Comparison of ENCODE assay signal across 25 cellular contexts in genomic region chr4:114870987-114871386, GRCh38.
DNase-seq lines count a peak whose midpoint lies in the region; ATAC-seq, FAIRE-seq and TF ChIP-seq lines count a peak whose summit lies in the region.
"Had no signal": no experiment of that assay in that cellular context is flagged by ENCODE, and none has a peak within 500 bp of the region (broad histone marks: within the 10 kb centered on the region; RNA-seq: fewer than 3 reads in every experiment).

No MANE protein-coding gene starts in this region.

- H3K9me3 ChIP-seq in GM12878 (replicated peaks; ENCODE audit: control insufficient read depth, insufficient read depth, low read length) (no peaks in the 10 kb centered on the region; the same call in 2 of the 3 replicates), Caco-2 (no peaks in the 10 kb centered on the region)
- H3K9me3 ChIP-seq: A549, BLaER1 had no signal

- no peaks in the 10 kb centered on the region for H3K4me1 Mint-ChIP-seq in Caco-2 (ENCODE audit: low read depth, unreplicated experiment)
- peaks cover 0 to 6% of the 10 kb centered on the region in 2 donors for H3K4me1 Mint-ChIP-seq in stimulated activated naive B cell treated with anti-CD40 and anti-IgM and Interleukin-4, amounts not matched to agents 10 μg/mL and 1 μg/mL and 100 μg/mL, for 72 hours
- H3K4me1 Mint-ChIP-seq: CD4-positive, alpha-beta memory T cell; H9 had no signal

- RAD21 ChIA-PET in GM12878 (lab: Charles Lee; ENCODE audit: unreplicated experiment): no interaction called here

- peak overlapping the region; percentile 63 for H2AFZ ChIP-seq in GM12878 (ENCODE audit: control insufficient read depth, low read depth, low read length)

- no peak for TF ChIP-seq RAD21 in GM12878 (IDR thresholded peaks at IDR 0.05; ENCODE audit: insufficient read depth, low read depth, low read length)

- intact Hi-C loops in GM12878 (cut with micrococcal nuclease; ENCODE audit: unreplicated experiment): no loop called here
- intact Hi-C loops in Caco-2 (cut with micrococcal nuclease; ENCODE audit: unreplicated experiment): no loop called here

- no peaks in the 10 kb centered on the region for H3K79me2 ChIP-seq in GM12878 (ENCODE audit: control insufficient read depth, insufficient read depth, low read length)

- POLR2A ChIA-PET in GM12878 (lab: Charles Lee) (no interaction called here), Caco-2 (lab: Charles Lee) (no interaction called here)

- no peaks in the 10 kb centered on the region for H3K9me3 Mint-ChIP-seq in Caco-2 (ENCODE audit: unreplicated experiment)
- no peaks in the 10 kb centered on the region for H3K9me3 Mint-ChIP-seq in stimulated activated naive B cell treated with anti-CD40 and anti-IgM and Interleukin-4, amounts not matched to agents 10 μg/mL and 1 μg/mL and 100 μg/mL, for 72 hours
- H3K9me3 Mint-ChIP-seq: H9 had no signal

- TF ChIP-seq POLR2A in GM12878 (IDR thresholded peaks at IDR 0.05; ENCODE audit: low read depth, low read length): no peak

- no peak for TF ChIP-seq CTCF in GM12878 (IDR thresholded peaks at IDR 0.05 in 2 of 3, conservative IDR thresholded peaks at IDR 0.05 in 1 of 3; ENCODE audit: control insufficient read depth in 2 of 3, extremely low read depth in 1 of 3, insufficient read depth in 1 of 3, low read depth in 3 of 3, low read length in 3 of 3)
- no peak for TF ChIP-seq CTCF in Caco-2 (IDR thresholded peaks at IDR 0.05; ENCODE audit: insufficient read depth in 1 of 2, low read depth in 1 of 2, low read length in 1 of 2, severe bottlenecking in 1 of 2, unreplicated experiment in 1 of 2)

- no peak for TF ChIP-seq EP300 in GM12878 (IDR thresholded peaks at IDR 0.05; ENCODE audit: borderline replicate concordance in 1 of 2, control insufficient read depth in 1 of 2, low read depth in 2 of 2, low read length in 2 of 2)

- CTCF ChIA-PET in GM12878 (lab: Yijun Ruan, JAX) (no interaction called here), Caco-2 (lab: Charles Lee) (no interaction called here)

- SMC1A ChIA-PET in GM12878 (lab: Charles Lee; ENCODE audit: uncharacterized antibody, unreplicated experiment): interaction anchor here (0.8 kb wide), 1 partner anchor 13 kb away, joined by 3 read pairs; no protein-coding TSS in a partner anchor

- H4K20me1 ChIP-seq in GM12878 (ENCODE audit: control insufficient read depth, insufficient read depth): no peaks in the 10 kb centered on the region
- H4K20me1 ChIP-seq: BLaER1 had no signal

- no peak overlapping the region; the same call in 1 of the 2 replicates for H3K4me3 ChIP-seq in GM12878
- no peak overlapping the region for H3K4me3 ChIP-seq in Caco-2 (ENCODE audit: low read depth, low read length)
- H3K4me3 ChIP-seq: A549, BLaER1 had no signal

- H3K27ac Mint-ChIP-seq in Caco-2 (ENCODE audit: unreplicated experiment): no peak overlapping the region
- H3K27ac Mint-ChIP-seq in stimulated activated naive B cell treated with anti-CD40 and anti-IgM and Interleukin-4, amounts not matched to agents 10 μg/mL and 1 μg/mL and 100 μg/mL, for 72 hours: no peak overlapping the region
- H3K27ac Mint-ChIP-seq: CD4-positive, alpha-beta memory T cell had no signal

- ATAC-seq in GM18502 (IDR thresholded peaks at IDR 0.05; ENCODE audit: poor library complexity, unreplicated experiment): peak; percentile 40
- ATAC-seq in GM21390 (IDR thresholded peaks at IDR 0.05; ENCODE audit: unreplicated experiment): peak; percentile 62
- ATAC-seq in HG02870 (IDR thresholded peaks at IDR 0.05; ENCODE audit: unreplicated experiment): peak; percentile 31
- ATAC-seq in GM12878: peak; percentile 46
- no peak for ATAC-seq in stimulated activated naive B cell treated with anti-CD40 and anti-IgM and Interleukin-4, amounts not matched to agents 10 μg/mL and 1 μg/mL and 100 μg/mL, for 72 hours (replicated peaks)
- ATAC-seq: A549, HepG2 had no signal

- no peak overlapping the region for H3K9ac ChIP-seq in GM12878 (ENCODE audit: control insufficient read depth, insufficient read depth, low read length)
- H3K9ac ChIP-seq: BLaER1 had no signal

- no peaks in the 10 kb centered on the region for H3K27me3 ChIP-seq in GM12878 (replicated peaks in 1 of 2; ENCODE audit: control insufficient read depth in 2 of 2, insufficient read depth in 2 of 2, low read length in 1 of 2)
- no peaks in the 10 kb centered on the region for H3K27me3 ChIP-seq in Caco-2 (replicated peaks; ENCODE audit: control insufficient read depth, insufficient read depth, low read length)
- H3K27me3 ChIP-seq: BLaER1 had no signal

- H3K4me2 ChIP-seq in GM12878 (ENCODE audit: control insufficient read depth, insufficient read depth): peak overlapping the region; percentile 50
- H3K4me2 ChIP-seq: A549, BLaER1 had no signal

- no peaks in the 10 kb centered on the region for H3K27me3 Mint-ChIP-seq in Caco-2 (ENCODE audit: insufficient read depth, unreplicated experiment)
- H3K27me3 Mint-ChIP-seq in stimulated activated naive B cell treated with anti-CD40 and anti-IgM and Interleukin-4, amounts not matched to agents 10 μg/mL and 1 μg/mL and 100 μg/mL, for 72 hours: no peaks in the 10 kb centered on the region

- no peaks in the 10 kb centered on the region for H3K36me3 ChIP-seq in GM12878 (ENCODE audit: control insufficient read depth in 2 of 2, insufficient read depth in 2 of 2, low read length in 1 of 2)
- H3K36me3 ChIP-seq in Caco-2 (ENCODE audit: control insufficient read depth, insufficient read depth, low read length): no peaks in the 10 kb centered on the region
- H3K36me3 ChIP-seq: BLaER1 had no signal

- BruUV-seq in GM12878 (replicated peaks; lab: Mats Ljungman, UMichigan) (no TSS peak), Caco-2 (replicated peaks; lab: Mats Ljungman, UMichigan) (no TSS peak)

- no peak overlapping the region for H3K27ac ChIP-seq in GM12878 (ENCODE audit: control insufficient read depth, insufficient read depth)
- H3K27ac ChIP-seq: A549, BLaER1 had no signal

- in situ Hi-C loops in GM12878 (cut with MboI): no loop called here

- peaks cover 12% of the 10 kb centered on the region for H3K4me1 ChIP-seq in GM12878 (ENCODE audit: control insufficient read depth, insufficient read depth, low read length)
- H3K4me1 ChIP-seq in Caco-2: no peaks in the 10 kb centered on the region
- H3K4me1 ChIP-seq: A549, BLaER1 had no signal

- H3K4me3 Mint-ChIP-seq in Caco-2 (ENCODE audit: unreplicated experiment): no peak overlapping the region
- H3K4me3 Mint-ChIP-seq in stimulated activated naive B cell treated with anti-CD40 and anti-IgM and Interleukin-4, amounts not matched to agents 10 μg/mL and 1 μg/mL and 100 μg/mL, for 72 hours: no peak overlapping the region
- H3K4me3 Mint-ChIP-seq: CD4-positive, alpha-beta memory T cell; H9 had no signal

- DNase-seq in GM12878 (ENCODE audit: low read depth, low spot score) (no peak), Caco-2 (no peak)
- no peak for DNase-seq in stimulated activated CD8-positive, alpha-beta memory T cell treated with anti-CD3 and anti-CD28 coated beads, Interleukin-4, amount 100 ng/mL, for 48 hours
- no peak for DNase-seq in stimulated activated naive B cell treated with anti-CD40 and anti-IgM and Interleukin-4, amounts not matched to agents 10 μg/mL and 1 μg/mL and 100 μg/mL, for 72 hours
- DNase-seq: Calu3; CD4-positive, alpha-beta memory T cell; EL; H9; KBM-7; NCI-H1105; NCI-H1694; NCI-H2081 treated with DMSO at 0.1 percent for 48 hours; NCI-H446 treated with DMSO at 0.1 percent for 48 hours; NCI-H69; NK-92 treated with Interleukin-12 subunit alpha and Interleukin-12 subunit beta, amount 100 ng/mL, for 24 hours; OCI-M1; Right ventricle myocardium superior; SW 1271; T-helper 2 cell had no signal

- H3K36me3 Mint-ChIP-seq in Caco-2 (ENCODE audit: insufficient read depth, unreplicated experiment): no peaks in the 10 kb centered on the region
- H3K36me3 Mint-ChIP-seq in stimulated activated naive B cell treated with anti-CD40 and anti-IgM and Interleukin-4, amounts not matched to agents 10 μg/mL and 1 μg/mL and 100 μg/mL, for 72 hours: no peaks in the 10 kb centered on the region
- H3K36me3 Mint-ChIP-seq: CD4-positive, alpha-beta memory T cell had no signal

- 0% methylated on average over 1 of the region's 1 CpG for WGBS in GM12878 (ENCODE audit: insufficient coverage, insufficient replicate concordance, low lambda C conversion rate, missing lambda C conversion rate)

- FAIRE-seq in GM12878 (lab: Jason Lieb, UNC): no peak
- FAIRE-seq: A549, HepG2 had no signal

TF ChIP-seq in GM12878, 131 proteins besides CTCF, POLR2A, EP300 and RAD21:
- TF ChIP-seq ZNF24 (IDR thresholded peaks at IDR 0.05): peak; percentile 26; the same call in 1 of the 2 replicates
- TF ChIP-seq BMI1 (IDR thresholded peaks at IDR 0.05; ENCODE audit: borderline replicate concordance): no peak
- TF ChIP-seq ZSCAN29 (IDR thresholded peaks at IDR 0.05): peak; percentile 30; the same call in 1 of the 2 replicates
- no peak for TF ChIP-seq ASH2L (IDR thresholded peaks at IDR 0.05; ENCODE audit: borderline replicate concordance, low read depth)

Comparison
In these comparisons a context has a peak if more than half of its experiments do, and no peak if none do; other contexts are left out.
1. ATAC-seq: peak in GM18502 (single experiment), GM21390 (single experiment), HG02870 (single experiment) and GM12878 (single experiment); none in stimulated activated naive B cell treated with anti-CD40 and anti-IgM and Interleukin-4, amounts not matched to agents 10 μg/mL and 1 μg/mL and 100 μg/mL, for 72 hours (0 of 2).